In the genomic region with DNA sequence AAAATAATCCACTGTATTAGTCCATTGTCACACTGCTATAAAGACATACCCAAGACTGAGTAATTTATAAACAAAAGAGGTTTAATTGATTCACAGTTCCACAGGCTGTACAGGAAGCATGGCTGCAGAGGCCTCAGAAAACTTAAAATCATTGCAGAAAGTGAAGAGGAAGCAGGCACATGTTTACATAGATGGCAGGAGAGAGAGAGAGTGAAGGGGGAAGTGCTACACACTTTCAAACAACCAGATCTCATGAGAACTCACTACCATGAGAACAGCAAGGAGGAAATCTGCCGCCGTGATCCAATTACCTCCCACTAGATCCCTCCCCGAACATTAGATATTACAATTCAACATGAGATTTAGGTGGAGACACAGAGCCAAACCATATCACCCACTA, we compare ENCODE assay signal across 24 cellular contexts. TPM values are rescaled to one million over a fixed set of nuclear protein-coding genes. Genes with fewer than 3 reads are reported as not detected.
"Had no signal": no experiment of that assay in that cellular context is flagged by ENCODE, and none has a peak within 500 bp of the region (broad histone marks: within the 10 kb centered on the region; RNA-seq: fewer than 3 reads in every experiment).

No MANE protein-coding gene starts in this region.

RNA-seq across cellular contexts. Expression of a gene that starts 55.5 kb away (rescaled TPM):
- total RNA-seq: endothelial cell of umbilical vein; epithelial cell of proximal tubule; esophagus squamous epithelium; heart right ventricle; kidney epithelial cell; left cardiac atrium; left lung; lower leg skin; lung microvascular endothelial cell; mucosa of gallbladder; naive thymus-derived CD8-positive, alpha-beta T cell; occipital lobe; ovary; psoas muscle; renal cortical epithelial cell; right cardiac atrium; sigmoid colon; skeletal muscle tissue; stomach; subcutaneous adipose tissue; temporal lobe; thyroid gland; ureter; vagina had no signal
